16 cellular contexts compared by ENCODE assay signal in genomic region chr16:66983033-66983432, GRCh38. TPM values are rescaled to one million over a fixed set of nuclear protein-coding genes. Genes with fewer than 3 reads are reported as not detected.
DNase-seq lines count a peak whose midpoint lies in the region; ATAC-seq and TF ChIP-seq lines count a peak whose summit lies in the region.
"Had no signal": no experiment of that assay in that cellular context is flagged by ENCODE, and none has a peak within 500 bp of the region (broad histone marks: within the 10 kb centered on the region; RNA-seq: fewer than 3 reads in every experiment).

No MANE protein-coding gene starts in this region.

- POLR2A ChIA-PET in activated CD8-positive, alpha-beta T cell treated with anti-CD3 and anti-CD28 coated beads, Interleukin-2, amount 10 ng/mL, durations not matched to agents 7 days and 5 days (lab: Charles Lee), result interaction anchor here (0.7 to 1.5 kb wide), 3 partner anchors 31 to 206 kb away, joined by 3 to 8 read pairs (median 3); partner anchors contain the start of gene CBFB
- POLR2A ChIA-PET in GM10248 (lab: Yijun Ruan, JAX), result no interaction called here

- peak overlapping the region; percentile 100 for H3K27ac Mint-ChIP-seq in activated T-cell treated with anti-CD3 and anti-CD28 coated beads, Interleukin-2, amount 50 U/mL, for 24 hours
- peak overlapping the region; percentile 92 for H3K27ac Mint-ChIP-seq in activated CD8-positive, alpha-beta T cell treated with anti-CD3 and anti-CD28 coated beads, Interleukin-2, amount 10 ng/mL, durations not matched to agents 7 days and 5 days
- peak overlapping the region; percentile 98 for H3K27ac Mint-ChIP-seq in activated naive CD8-positive, alpha-beta T cell treated with anti-CD3 and anti-CD28 coated beads, Interleukin-2, amount 50 U/mL, for 24 hours

- peaks cover 52% of the 10 kb centered on the region for H3K4me1 Mint-ChIP-seq in activated T-cell treated with anti-CD3 and anti-CD28 coated beads, Interleukin-2, amount 50 U/mL, for 24 hours (ENCODE audit: low read depth)
- peaks cover 38% of the 10 kb centered on the region for H3K4me1 Mint-ChIP-seq in activated T-cell treated with anti-CD3 and anti-CD28 coated beads, Interleukin-2, amount 50 U/mL, for 4 hours (ENCODE audit: low read depth)
- peaks cover 73% of the 10 kb centered on the region for H3K4me1 Mint-ChIP-seq in activated CD8-positive, alpha-beta T cell treated with anti-CD3 and anti-CD28 coated beads, Interleukin-2, amount 10 ng/mL, durations not matched to agents 7 days and 5 days (ENCODE audit: low read depth)
- peaks cover 53% of the 10 kb centered on the region for H3K4me1 Mint-ChIP-seq in activated naive CD8-positive, alpha-beta T cell treated with anti-CD3 and anti-CD28 coated beads, Interleukin-2, amount 50 U/mL, for 24 hours
- H3K4me1 Mint-ChIP-seq: IgD-negative memory B cell had no signal

- H3K4me3 Mint-ChIP-seq in activated T-cell treated with anti-CD3 and anti-CD28 coated beads, Interleukin-2, amount 50 U/mL, for 24 hours, result no peak overlapping the region
- H3K4me3 Mint-ChIP-seq in activated T-cell treated with anti-CD3 and anti-CD28 coated beads, Interleukin-2, amount 50 U/mL, for 4 hours, result no peak overlapping the region
- H3K4me3 Mint-ChIP-seq in activated CD8-positive, alpha-beta T cell treated with anti-CD3 and anti-CD28 coated beads, Interleukin-2, amount 10 ng/mL, durations not matched to agents 7 days and 5 days, result no peak overlapping the region
- no peak overlapping the region for H3K4me3 Mint-ChIP-seq in activated naive CD8-positive, alpha-beta T cell treated with anti-CD3 and anti-CD28 coated beads, Interleukin-2, amount 50 U/mL, for 24 hours
- H3K4me3 Mint-ChIP-seq: IgD-negative memory B cell had no signal

- no peak for DNase-seq in activated T-cell treated with anti-CD3 and anti-CD28 coated beads, Interleukin-2, amount 50 U/mL, for 24 hours
- DNase-seq in activated T-cell treated with anti-CD3 and anti-CD28 coated beads, Interleukin-2, amount 50 U/mL, for 4 hours, result no peak
- no peak for DNase-seq in activated CD8-positive, alpha-beta T cell treated with anti-CD3 and anti-CD28 coated beads, Interleukin-2, amount 10 ng/mL, durations not matched to agents 7 days and 5 days
- DNase-seq in activated naive CD8-positive, alpha-beta T cell treated with anti-CD3 and anti-CD28 coated beads, Interleukin-2, amount 50 U/mL, for 24 hours, result no peak
- DNase-seq in GM10248 (ENCODE audit: extremely low spot score), result no peak
- DNase-seq: C1 segment of cervical spinal cord, DMS 273 treated with DMSO at 0.1 percent for 48 hours, GF-D8, GOT3, NCI-H1105, NCI-H1694, NCI-H2227 treated with DMSO at 0.1 percent for 48 hours, NCI-H524 had no signal

- H3K36me3 Mint-ChIP-seq in activated T-cell treated with anti-CD3 and anti-CD28 coated beads, Interleukin-2, amount 50 U/mL, for 24 hours (ENCODE audit: low read depth), result peaks cover 2% of the 10 kb centered on the region
- H3K36me3 Mint-ChIP-seq in activated T-cell treated with anti-CD3 and anti-CD28 coated beads, Interleukin-2, amount 50 U/mL, for 4 hours (ENCODE audit: insufficient read depth), result no peaks in the 10 kb centered on the region
- peaks cover 16% of the 10 kb centered on the region for H3K36me3 Mint-ChIP-seq in activated CD8-positive, alpha-beta T cell treated with anti-CD3 and anti-CD28 coated beads, Interleukin-2, amount 10 ng/mL, durations not matched to agents 7 days and 5 days (ENCODE audit: low read depth)
- H3K36me3 Mint-ChIP-seq in activated naive CD8-positive, alpha-beta T cell treated with anti-CD3 and anti-CD28 coated beads, Interleukin-2, amount 50 U/mL, for 24 hours (ENCODE audit: low read depth), result peaks cover 4% of the 10 kb centered on the region
- H3K36me3 Mint-ChIP-seq: IgD-negative memory B cell had no signal

- CTCF ChIA-PET in activated CD8-positive, alpha-beta T cell treated with anti-CD3 and anti-CD28 coated beads, Interleukin-2, amount 10 ng/mL, durations not matched to agents 7 days and 5 days (lab: Charles Lee), result interaction anchor here (0.8 to 2.9 kb wide), 16 partner anchors 8 to 202 kb away, joined by 3 to 14 read pairs (median 4); partner anchors contain the start of genes CBFB, CES3, FBXL8 and TRADD
- CTCF ChIA-PET in GM10248 (lab: Yijun Ruan, JAX), result interaction anchor here (1.2 to 2.9 kb wide), 5 partner anchors 9 to 176 kb away, joined by 3 to 19 read pairs (median 4); partner anchors contain the start of genes FBXL8 and TRADD

- no peak for TF ChIP-seq CTCF in GM10248 (IDR thresholded peaks at IDR 0.05; ENCODE audit: control extremely low read depth, extremely low read depth, low read depth, missing control alignments)

- H3K9me3 Mint-ChIP-seq in activated T-cell treated with anti-CD3 and anti-CD28 coated beads, Interleukin-2, amount 50 U/mL, for 24 hours, result no peaks in the 10 kb centered on the region
- no peaks in the 10 kb centered on the region for H3K9me3 Mint-ChIP-seq in activated T-cell treated with anti-CD3 and anti-CD28 coated beads, Interleukin-2, amount 50 U/mL, for 4 hours
- no peaks in the 10 kb centered on the region for H3K9me3 Mint-ChIP-seq in activated CD8-positive, alpha-beta T cell treated with anti-CD3 and anti-CD28 coated beads, Interleukin-2, amount 10 ng/mL, durations not matched to agents 7 days and 5 days (ENCODE audit: insufficient read depth)
- no peaks in the 10 kb centered on the region for H3K9me3 Mint-ChIP-seq in activated naive CD8-positive, alpha-beta T cell treated with anti-CD3 and anti-CD28 coated beads, Interleukin-2, amount 50 U/mL, for 24 hours
- H3K9me3 Mint-ChIP-seq: IgD-negative memory B cell had no signal

- no peak for ATAC-seq in activated T-cell treated with anti-CD3 and anti-CD28 coated beads, Interleukin-2, amount 50 U/mL, for 4 hours
- no peak for ATAC-seq in activated CD8-positive, alpha-beta T cell treated with anti-CD3 and anti-CD28 coated beads, Interleukin-2, amount 10 ng/mL, durations not matched to agents 7 days and 5 days
- ATAC-seq in activated naive CD8-positive, alpha-beta T cell treated with anti-CD3 and anti-CD28 coated beads, Interleukin-2, amount 50 U/mL, for 24 hours, result no peak
- ATAC-seq in GM19467 (IDR thresholded peaks at IDR 0.05; ENCODE audit: unreplicated experiment), result no peak

- H3K27me3 Mint-ChIP-seq in activated T-cell treated with anti-CD3 and anti-CD28 coated beads, Interleukin-2, amount 50 U/mL, for 24 hours, result no peaks in the 10 kb centered on the region
- no peaks in the 10 kb centered on the region for H3K27me3 Mint-ChIP-seq in activated T-cell treated with anti-CD3 and anti-CD28 coated beads, Interleukin-2, amount 50 U/mL, for 4 hours (ENCODE audit: low read depth)
- no peaks in the 10 kb centered on the region for H3K27me3 Mint-ChIP-seq in activated CD8-positive, alpha-beta T cell treated with anti-CD3 and anti-CD28 coated beads, Interleukin-2, amount 10 ng/mL, durations not matched to agents 7 days and 5 days (ENCODE audit: low read depth)
- H3K27me3 Mint-ChIP-seq in activated naive CD8-positive, alpha-beta T cell treated with anti-CD3 and anti-CD28 coated beads, Interleukin-2, amount 50 U/mL, for 24 hours, result no peaks in the 10 kb centered on the region

RNA-seq across cellular contexts. Expression of gene CES4A, which starts 5.4 kb away (rescaled TPM):
- total RNA-seq in activated T-cell treated with anti-CD3 and anti-CD28 coated beads, Interleukin-2, amount 50 U/mL, for 4 hours, result 10 to 100 TPM in 1 of 3 donors, 1 to 10 TPM in 2; 6.2 to 10.7 (median 6.6) TPM
- 10 to 100 TPM; 10.5 to 12.0 TPM for total RNA-seq in activated CD8-positive, alpha-beta T cell treated with anti-CD3 and anti-CD28 coated beads, Interleukin-2, amount 10 ng/mL, durations not matched to agents 7 days and 5 days
- total RNA-seq: Daoy had no signal

RNA-seq across cellular contexts. Expression of gene CES3, which starts 22.0 kb away (rescaled TPM):
- total RNA-seq in activated T-cell treated with anti-CD3 and anti-CD28 coated beads, Interleukin-2, amount 50 U/mL, for 4 hours, result under 1 TPM in 2 of 3 donors, not detected in 1; 0.10 to 0.30 TPM
- total RNA-seq in activated CD8-positive, alpha-beta T cell treated with anti-CD3 and anti-CD28 coated beads, Interleukin-2, amount 10 ng/mL, durations not matched to agents 7 days and 5 days, result 1 to 10 TPM; 2.4 to 4.3 TPM

RNA-seq across cellular contexts. Expression of gene CBFB, which starts 45.9 kb away (rescaled TPM):
- 100 to 1,000 TPM; 128 to 132 (median 129) TPM for total RNA-seq in activated T-cell treated with anti-CD3 and anti-CD28 coated beads, Interleukin-2, amount 50 U/mL, for 4 hours
- total RNA-seq in activated CD8-positive, alpha-beta T cell treated with anti-CD3 and anti-CD28 coated beads, Interleukin-2, amount 10 ng/mL, durations not matched to agents 7 days and 5 days, result 100 to 1,000 TPM; 235 to 241 TPM

RNA-seq across cellular contexts. Expression of gene CES2, which starts 47.7 kb away (rescaled TPM):
- 10 to 100 TPM; 22.6 to 25.3 (median 24.3) TPM for total RNA-seq in activated T-cell treated with anti-CD3 and anti-CD28 coated beads, Interleukin-2, amount 50 U/mL, for 4 hours
- 10 to 100 TPM; 29.7 to 34.0 TPM for total RNA-seq in activated CD8-positive, alpha-beta T cell treated with anti-CD3 and anti-CD28 coated beads, Interleukin-2, amount 10 ng/mL, durations not matched to agents 7 days and 5 days

RNA-seq across cellular contexts. Expression of gene CIAO2B, which starts 48.8 kb away (rescaled TPM):
- 100 to 1,000 TPM; 201 to 220 (median 212) TPM for total RNA-seq in activated T-cell treated with anti-CD3 and anti-CD28 coated beads, Interleukin-2, amount 50 U/mL, for 4 hours
- 100 to 1,000 TPM; 115 to 126 TPM for total RNA-seq in activated CD8-positive, alpha-beta T cell treated with anti-CD3 and anti-CD28 coated beads, Interleukin-2, amount 10 ng/mL, durations not matched to agents 7 days and 5 days
